8 cellular contexts compared by ENCODE assay signal in genomic region chr1:23368562-23369334, GRCh38. TPM values are rescaled to one million over a fixed set of nuclear protein-coding genes. Genes with fewer than 3 reads are reported as not detected.
A peak's percentile ranks its signal among the peaks of the same experiment; 100 is the strongest.
DNase-seq lines count a peak whose midpoint lies in the region; ATAC-seq and TF ChIP-seq lines count a peak whose summit lies in the region.

No MANE protein-coding gene starts in this region.

- H3K9me3 ChIP-seq in T-helper 17 cell (ENCODE audit: control insufficient read depth, low read length, poor library complexity, severe bottlenecking), result peaks cover 2% of the 10 kb centered on the region
- no peaks in the 10 kb centered on the region for H3K9me3 ChIP-seq in right cardiac atrium (ENCODE audit: control insufficient read depth, low read length)
- H3K9me3 ChIP-seq in vagina, result no peaks in the 10 kb centered on the region

- under 1% methylated on average over 61 of the region's 61 CpGs for WGBS in right cardiac atrium

- peak overlapping the region; percentile 91 for H3K27ac Mint-ChIP-seq in T-helper 17 cell

- H3K4me3 ChIP-seq in right cardiac atrium (ENCODE audit: low read length), result peak overlapping the region; percentile 85
- peak overlapping the region; percentile 92 for H3K4me3 ChIP-seq in rectal smooth muscle tissue (ENCODE audit: low read length)
- peak overlapping the region; percentile 74 to 78 for H3K4me3 ChIP-seq in vagina

- H3K36me3 ChIP-seq in rectal smooth muscle tissue (ENCODE audit: control insufficient read depth, insufficient read depth, low read length), result peaks cover 6% of the 10 kb centered on the region
- H3K36me3 ChIP-seq in vagina, result peaks cover 0 to 25% of the 10 kb centered on the region in 2 donors

- H3K9ac ChIP-seq in rectal smooth muscle tissue (ENCODE audit: low read length), result peak overlapping the region; percentile 82

- H3K27me3 ChIP-seq in right cardiac atrium (ENCODE audit: control insufficient read depth, insufficient read depth) (no peaks in the 10 kb centered on the region), rectal smooth muscle tissue (ENCODE audit: control insufficient read depth, insufficient read depth, low read length) (no peaks in the 10 kb centered on the region), vagina (no peaks in the 10 kb centered on the region)

- H3K36me3 Mint-ChIP-seq in T-helper 17 cell (ENCODE audit: low read depth), result no peaks in the 10 kb centered on the region

- DNase-seq in NCI-H146 (lab: John Stamatoyannopoulos, UW) (peak; percentile 90), T-helper 17 cell (peak; percentile 73 to 84 (median 79)), right cardiac atrium (peak; percentile 94 to 98 (median 97)), vagina (ENCODE audit: extremely low spot score in 2 of 2) (no peak)

- H3K4me1 Mint-ChIP-seq in T-helper 17 cell, result peaks cover 20% of the 10 kb centered on the region

- peak; percentile 69 for ATAC-seq in GM18498 (IDR thresholded peaks at IDR 0.05; ENCODE audit: unreplicated experiment)
- peak; percentile 61 for ATAC-seq in HG02870 (IDR thresholded peaks at IDR 0.05; ENCODE audit: unreplicated experiment)
- ATAC-seq in T-helper 17 cell, result peak; percentile 84
- peak; percentile 91 for ATAC-seq in right cardiac atrium

- peak overlapping the region; percentile 98 for H3K27ac ChIP-seq in angular gyrus (ENCODE audit: low read depth, low read length)
- peak overlapping the region; percentile 99 for H3K27ac ChIP-seq in right cardiac atrium (ENCODE audit: low read length)
- H3K27ac ChIP-seq in rectal smooth muscle tissue (ENCODE audit: low read depth, low read length), result peak overlapping the region; percentile 96
- peak overlapping the region; percentile 98 for H3K27ac ChIP-seq in vagina

- H3K4me1 ChIP-seq in right cardiac atrium (ENCODE audit: control insufficient read depth, insufficient read depth, low read length) (peaks cover 8% of the 10 kb centered on the region), rectal smooth muscle tissue (ENCODE audit: control insufficient read depth, insufficient read depth, low read length) (peaks cover 36% of the 10 kb centered on the region), vagina (peaks cover 57% of the 10 kb centered on the region)

- peak in 1 of 2 donors; percentile 97 for TF ChIP-seq POLR2A in vagina (IDR thresholded peaks at IDR 0.05)

- H3K27me3 Mint-ChIP-seq in T-helper 17 cell, result no peaks in the 10 kb centered on the region

- H3K4me3 Mint-ChIP-seq in T-helper 17 cell, result peak overlapping the region; percentile 98

- TF ChIP-seq CTCF in vagina (IDR thresholded peaks at IDR 0.05), result peak in 1 of 3 experiments; percentile 22

- intact Hi-C loops in right cardiac atrium (cut with DNase I) (loop anchor here in 1 of 4 donors (5.0 kb wide), 1 partner anchor 34 kb away; no protein-coding TSS in a partner anchor), vagina (cut with DNase I) (no loop called here)

RNA-seq across cellular contexts. Expression of gene ZNF436, which starts 0.9 kb away (rescaled TPM):
- total RNA-seq in T-helper 17 cell, result 1 to 10 TPM; 3.1 to 3.3 TPM
- 10 to 100 TPM; 11.3 to 13.8 (median 12.7) TPM for total RNA-seq in right cardiac atrium
- polyA plus RNA-seq in right cardiac atrium, result 4.4 TPM
- total RNA-seq in vagina, result 20.9 TPM

RNA-seq across cellular contexts. Expression of gene HNRNPR, which starts 24.7 kb away (rescaled TPM):
- 100 to 1,000 TPM; 104 to 119 TPM for total RNA-seq in T-helper 17 cell
- 10 to 100 TPM; 59.8 to 73.7 (median 62.1) TPM for total RNA-seq in right cardiac atrium
- polyA plus RNA-seq in right cardiac atrium, result 50.8 TPM
- total RNA-seq in vagina, result 64.3 TPM

RNA-seq across cellular contexts. Expression of gene TCEA3, which starts 55.8 kb away (rescaled TPM):
- total RNA-seq in T-helper 17 cell (10 to 100 TPM; 12.3 to 13.5 TPM), right cardiac atrium (10 to 100 TPM; 36.4 to 79.5 (median 49.1) TPM), vagina (26.5 TPM)
- 48.7 TPM for polyA plus RNA-seq in right cardiac atrium

Comparison
In these comparisons a context has a peak if more than half of its experiments do, and no peak if none do; other contexts are left out.
1. DNase-seq: peak in NCI-H146 (single experiment), T-helper 17 cell (3 of 3) and right cardiac atrium (3 of 3); none in vagina (0 of 2).
2. Peak in every context shown above with its lines, with median percentiles within 50 percentile points of each other: ATAC-seq, H3K27ac ChIP-seq and H3K4me3 ChIP-seq.